In genomic region chr4:61406677-61407076, GRCh38 we compare ENCODE assay signal across 19 cellular contexts.
"Had no signal": no experiment of that assay in that cellular context is flagged by ENCODE, and none has a peak within 500 bp of the region (broad histone marks: within the 10 kb centered on the region; RNA-seq: fewer than 3 reads in every experiment).

No MANE protein-coding gene starts in this region.

- FAIRE-seq: endometrium had no signal

- H3K4me1 ChIP-seq: parathyroid adenoma, sigmoid colon, thyroid gland had no signal

- H3K4me3 Mint-ChIP-seq: activated CD4-positive, alpha-beta memory T cell treated with anti-CD3 and anti-CD28 coated beads, Interleukin-2, amount 10 ng/mL, durations not matched to agents 7 days and 5 days; activated naive CD4-positive, alpha-beta T cell treated with anti-CD3 and anti-CD28 coated beads for 36 hours; central memory CD8-positive, alpha-beta T cell; mesothelial cell of epicardium; nephron; stimulated activated naive B cell treated with anti-CD40 and anti-IgM and Interleukin-4, amounts not matched to agents 10 μg/mL and 1 μg/mL and 100 μg/mL, for 72 hours had no signal

- H3K9me3 ChIP-seq: sigmoid colon, thyroid gland had no signal

- H3K36me3 ChIP-seq: sigmoid colon, thyroid gland had no signal

- DNase-seq: activated CD4-positive, alpha-beta memory T cell treated with anti-CD3 and anti-CD28 coated beads, Interleukin-2, amount 10 ng/mL, durations not matched to agents 7 days and 5 days; activated CD4-positive, alpha-beta T cell treated with anti-CD3 and anti-CD28 coated beads for 48 hours; activated CD4-positive, CD25-positive, alpha-beta regulatory T cell; activated naive CD4-positive, alpha-beta T cell treated with anti-CD3 and anti-CD28 coated beads for 36 hours; activated T-cell treated with anti-CD3 and anti-CD28 coated beads, Interleukin-2, amount 50 U/mL, for 1 hour; erythroblast; head of caudate nucleus; kidney; sigmoid colon; stimulated activated naive B cell treated with anti-CD40 and anti-IgM and Interleukin-4, amounts not matched to agents 10 μg/mL and 1 μg/mL and 100 μg/mL, for 72 hours; T-helper 9 cell; thyroid gland had no signal

- H3K4me1 Mint-ChIP-seq: activated CD4-positive, alpha-beta memory T cell treated with anti-CD3 and anti-CD28 coated beads, Interleukin-2, amount 10 ng/mL, durations not matched to agents 7 days and 5 days; central memory CD8-positive, alpha-beta T cell; stimulated activated naive B cell treated with anti-CD40 and anti-IgM and Interleukin-4, amounts not matched to agents 10 μg/mL and 1 μg/mL and 100 μg/mL, for 72 hours had no signal

- H3K27ac ChIP-seq: coronary artery, parathyroid adenoma, sigmoid colon, thyroid gland had no signal

- H3K27ac Mint-ChIP-seq: activated CD4-positive, alpha-beta memory T cell treated with anti-CD3 and anti-CD28 coated beads, Interleukin-2, amount 10 ng/mL, durations not matched to agents 7 days and 5 days; activated naive CD4-positive, alpha-beta T cell treated with anti-CD3 and anti-CD28 coated beads for 36 hours; nephron; stimulated activated naive B cell treated with anti-CD40 and anti-IgM and Interleukin-4, amounts not matched to agents 10 μg/mL and 1 μg/mL and 100 μg/mL, for 72 hours had no signal

- ATAC-seq: left lobe of liver; stimulated activated naive B cell treated with anti-CD40 and anti-IgM and Interleukin-4, amounts not matched to agents 10 μg/mL and 1 μg/mL and 100 μg/mL, for 72 hours had no signal

- H3K27me3 ChIP-seq: sigmoid colon, thyroid gland had no signal

- H3K79me2 ChIP-seq: parathyroid adenoma had no signal

- H3K4me3 ChIP-seq: coronary artery, sigmoid colon, thyroid gland had no signal

- H2AFZ ChIP-seq: parathyroid adenoma had no signal

- H3K27me3 Mint-ChIP-seq: activated CD4-positive, alpha-beta memory T cell treated with anti-CD3 and anti-CD28 coated beads, Interleukin-2, amount 10 ng/mL, durations not matched to agents 7 days and 5 days; central memory CD8-positive, alpha-beta T cell; stimulated activated naive B cell treated with anti-CD40 and anti-IgM and Interleukin-4, amounts not matched to agents 10 μg/mL and 1 μg/mL and 100 μg/mL, for 72 hours had no signal

- H3K9me3 Mint-ChIP-seq: activated CD4-positive, alpha-beta memory T cell treated with anti-CD3 and anti-CD28 coated beads, Interleukin-2, amount 10 ng/mL, durations not matched to agents 7 days and 5 days; central memory CD8-positive, alpha-beta T cell; mesothelial cell of epicardium; nephron; stimulated activated naive B cell treated with anti-CD40 and anti-IgM and Interleukin-4, amounts not matched to agents 10 μg/mL and 1 μg/mL and 100 μg/mL, for 72 hours had no signal

- H3K36me3 Mint-ChIP-seq: mesothelial cell of epicardium; stimulated activated naive B cell treated with anti-CD40 and anti-IgM and Interleukin-4, amounts not matched to agents 10 μg/mL and 1 μg/mL and 100 μg/mL, for 72 hours had no signal

- H3K9ac ChIP-seq: parathyroid adenoma had no signal
